Comparison of ENCODE assay signal across 1 cellular context in genomic region chr15:74445816-74446763, GRCh38.
TF ChIP-seq lines count a peak whose summit lies in the region.

No MANE protein-coding gene starts in this region.

TF ChIP-seq in HepG2, 621 proteins besides CTCF, POLR2A, EP300 and RAD21 (continued from another document):
- TF ChIP-seq ZNF646 (CRISPR knock-in tag; IDR thresholded peaks at IDR 0.05) (0 out of 2 replicates have a peak, but pooled peaks have one; percentile 36), BCLAF1 (IDR thresholded peaks at IDR 0.05) (no peak), ZNF7 (CRISPR knock-in tag; IDR thresholded peaks at IDR 0.05) (0 out of 2 replicates have a peak, but pooled peaks have one; percentile 7), GRHL1 (CRISPR knock-in tag; conservative IDR thresholded peaks at IDR 0.05) (no peak), BCL6 (CRISPR knock-in tag; IDR thresholded peaks at IDR 0.05) (peak; percentile 57), ZNF230 (CRISPR knock-in tag; IDR thresholded peaks at IDR 0.05) (no peak), NR1H2 (CRISPR knock-in tag; IDR thresholded peaks at IDR 0.05; ENCODE audit: borderline replicate concordance, low read depth) (no peak), FOXO1 (CRISPR knock-in tag; IDR thresholded peaks at IDR 0.05) (no peak), MXD4 (CRISPR knock-in tag; IDR thresholded peaks at IDR 0.05) (no peak), ZNF878 (CRISPR knock-in tag; IDR thresholded peaks at IDR 0.05) (peak; percentile 40; the same call in 1 of the 2 replicates), AKNA (CRISPR knock-in tag; IDR thresholded peaks at IDR 0.05; ENCODE audit: borderline replicate concordance) (no peak), GTF2F1 (IDR thresholded peaks at IDR 0.05; ENCODE audit: low read length) (no peak), STAT5B (CRISPR knock-in tag; IDR thresholded peaks at IDR 0.05) (no peak), ZNF687 (CRISPR knock-in tag; IDR thresholded peaks at IDR 0.05) (peak; percentile 63), ZNF20 (CRISPR knock-in tag; IDR thresholded peaks at IDR 0.05) (no peak), SAP130 (CRISPR knock-in tag; IDR thresholded peaks at IDR 0.05; ENCODE audit: low read depth) (peak; percentile 31; the same call in 1 of the 2 replicates), ZNF772 (CRISPR knock-in tag; IDR thresholded peaks at IDR 0.05) (no peak), CREM (IDR thresholded peaks at IDR 0.05) (peak; percentile 55; the same call in 1 of the 2 replicates), CREM (CRISPR knock-in tag; IDR thresholded peaks at IDR 0.05) (no peak), NR2F1 (CRISPR knock-in tag; IDR thresholded peaks at IDR 0.05) (peak in 1 of 2 experiments; percentile 22; a peak in 1 of 4 replicates), ZZZ3 (CRISPR knock-in tag; IDR thresholded peaks at IDR 0.05; ENCODE audit: borderline replicate concordance) (no peak), ZBTB34 (CRISPR knock-in tag; IDR thresholded peaks at IDR 0.05) (peak; percentile 20; the same call in 1 of the 2 replicates)
TF ChIP-seq in HepG2: peak in this region for 43.
